Comparison of ENCODE assay signal across 16 cellular contexts in genomic region chr2:165192729-165193128, GRCh38. TPM values are rescaled to one million over a fixed set of nuclear protein-coding genes. Genes with fewer than 3 reads are reported as not detected.
A peak's percentile ranks its signal among the peaks of the same experiment; 100 is the strongest.
DNase-seq lines count a peak whose midpoint lies in the region; ATAC-seq and FAIRE-seq lines count a peak whose summit lies in the region.
"Had no signal": no experiment of that assay in that cellular context is flagged by ENCODE, and none has a peak within 500 bp of the region (broad histone marks: within the 10 kb centered on the region; RNA-seq: fewer than 3 reads in every experiment).

No MANE protein-coding gene starts in this region.

- H3K27ac Mint-ChIP-seq in naive B cell: peak overlapping the region in 4 of 6 donors; percentile 49 to 87 (median 74)
- H3K27ac Mint-ChIP-seq: activated naive CD8-positive, alpha-beta T cell treated with anti-CD3 and anti-CD28 coated beads, Interleukin-2, amount 10 ng/mL, durations not matched to agents 7 days and 5 days had no signal

- H3K9me3 Mint-ChIP-seq in naive B cell: no peaks in the 10 kb centered on the region
- H3K9me3 Mint-ChIP-seq: activated naive CD8-positive, alpha-beta T cell treated with anti-CD3 and anti-CD28 coated beads, Interleukin-2, amount 10 ng/mL, durations not matched to agents 7 days and 5 days had no signal

- DNase-seq in naive B cell (no peak), NCI-H82 (lab: John Stamatoyannopoulos, UW) (no peak), frontal cortex (ENCODE audit: low spot score in 2 of 2) (no peak), T-helper 2 cell (no peak)
- DNase-seq in stimulated activated CD4-positive, alpha-beta T cell treated with anti-CD3 and anti-CD28 coated beads, Interleukin-15, amount 100 ng/mL, for 24 hours: no peak
- DNase-seq: activated CD4-positive, CD25-positive, alpha-beta regulatory T cell treated with anti-CD3 and anti-CD28 coated beads, Interleukin-2, amount 50 U/mL, for 72 hours; activated naive CD8-positive, alpha-beta T cell treated with anti-CD3 and anti-CD28 coated beads, Interleukin-2, amount 10 ng/mL, durations not matched to agents 7 days and 5 days; C1 segment of cervical spinal cord; NCI-H2171 treated with DMSO at 0.1 percent for 48 hours had no signal

- no peak for FAIRE-seq in frontal cortex (lab: Jason Lieb, UNC)
- FAIRE-seq: keratinocyte had no signal

- ATAC-seq in GM19351 (IDR thresholded peaks at IDR 0.05; ENCODE audit: unreplicated experiment): peak; percentile 44
- ATAC-seq in HG02610 (IDR thresholded peaks at IDR 0.05; ENCODE audit: unreplicated experiment): peak; percentile 20
- peak; percentile 44 for ATAC-seq in HG03342 (IDR thresholded peaks at IDR 0.05; ENCODE audit: unreplicated experiment)
- ATAC-seq in naive B cell (ENCODE audit: low read depth in 2 of 2): peak; percentile 45 to 49

- H3K4me3 Mint-ChIP-seq in naive B cell: peak overlapping the region in 6 of 8 donors; percentile 52 to 81 (median 68)
- H3K4me3 Mint-ChIP-seq: activated naive CD8-positive, alpha-beta T cell treated with anti-CD3 and anti-CD28 coated beads, Interleukin-2, amount 10 ng/mL, durations not matched to agents 7 days and 5 days had no signal

- H3K27me3 Mint-ChIP-seq in naive B cell: no peaks in the 10 kb centered on the region

- peaks cover 46 to 52% (median 48%) of the 10 kb centered on the region in 3 donors for H3K4me1 Mint-ChIP-seq in naive B cell
- H3K4me1 Mint-ChIP-seq: activated naive CD8-positive, alpha-beta T cell treated with anti-CD3 and anti-CD28 coated beads, Interleukin-2, amount 10 ng/mL, durations not matched to agents 7 days and 5 days had no signal

- H3K36me3 Mint-ChIP-seq in naive B cell: peaks cover 0 to 8% of the 10 kb centered on the region in 2 donors
- H3K36me3 Mint-ChIP-seq: activated naive CD8-positive, alpha-beta T cell treated with anti-CD3 and anti-CD28 coated beads, Interleukin-2, amount 10 ng/mL, durations not matched to agents 7 days and 5 days had no signal

RNA-seq across cellular contexts. Expression of gene SCN3A, which starts 11.1 kb away (rescaled TPM):
- polyA plus RNA-seq in naive B cell (ENCODE audit: low read depth in 6 of 6): 10 to 100 TPM in 3 of 6 donors, 1 to 10 TPM in 3; 4.2 to 21.5 (median 11.8) TPM
- 257 TPM for total RNA-seq in frontal cortex
- total RNA-seq: activated naive CD8-positive, alpha-beta T cell treated with anti-CD3 and anti-CD28 coated beads, Interleukin-2, amount 10 ng/mL, durations not matched to agents 7 days and 5 days; osteocyte; smooth muscle cell had no signal
- polyA plus RNA-seq: cardiac muscle cell, smooth muscle cell had no signal

RNA-seq across cellular contexts. Expression of gene SCN2A, which starts 46.5 kb away (rescaled TPM):
- under 1 TPM in 4 of 6 donors, not detected in 2; 0.04 to 0.27 (median 0.16) TPM for polyA plus RNA-seq in naive B cell (ENCODE audit: low read depth in 6 of 6)
- 160 TPM for total RNA-seq in frontal cortex
- polyA plus RNA-seq: cardiac muscle cell had no signal
